ENCODE assay signal across 25 cellular contexts in genomic region chr5:67496051-67496450, GRCh38.
"Had no signal": no experiment of that assay in that cellular context is flagged by ENCODE, and none has a peak within 500 bp of the region (broad histone marks: within the 10 kb centered on the region; RNA-seq: fewer than 3 reads in every experiment).

No MANE protein-coding gene starts in this region.

- H3K27me3 ChIP-seq: dorsolateral prefrontal cortex, gastrocnemius medialis, sigmoid colon, spleen, testis, tibial artery had no signal

- H3K27ac Mint-ChIP-seq: endodermal cell; nephron progenitor cell; stimulated activated memory B cell treated with anti-CD40 and anti-IgM and Interleukin-4, amounts not matched to agents 10 μg/mL and 1 μg/mL and 100 μg/mL, for 72 hours; type B pancreatic cell had no signal

- H3K9me3 ChIP-seq: gastrocnemius medialis, testis, tibial artery had no signal

- H3K27me3 Mint-ChIP-seq: stimulated activated memory B cell treated with anti-CD40 and anti-IgM and Interleukin-4, amounts not matched to agents 10 μg/mL and 1 μg/mL and 100 μg/mL, for 72 hours; type B pancreatic cell had no signal

- DNase-seq: dorsolateral prefrontal cortex; effector CD4-positive, alpha-beta T cell; foreskin fibroblast; gastrocnemius medialis; head of caudate nucleus; kidney; mesendoderm; midbrain; naive thymus-derived CD4-positive, alpha-beta T cell; nephron progenitor cell; psoas muscle; sigmoid colon; spleen; stimulated activated CD4-positive, alpha-beta T cell treated with anti-CD3 and anti-CD28 coated beads, Interleukin-4, amount 100 ng/mL, for 4 hours; stimulated activated naive CD8-positive, alpha-beta T cell treated with anti-CD3 and anti-CD28 coated beads, Interleukin-15, Interleukin-2, amounts not matched to agents 100 U/mL and 50 U/mL, for 24 hours; testis; tibial artery had no signal

- H3K36me3 ChIP-seq: gastrocnemius medialis, sigmoid colon, spleen, tibial artery had no signal

- H3K27ac ChIP-seq: epithelial cell of prostate, psoas muscle, testis, tibial artery had no signal

- H3K4me3 ChIP-seq: dorsolateral prefrontal cortex, gastrocnemius medialis, lung, psoas muscle, sigmoid colon, spleen, testis, tibial artery had no signal

- ATAC-seq: esophagus mucosa; gastrocnemius medialis; left lobe of liver; naive thymus-derived CD4-positive, alpha-beta T cell; psoas muscle; right cardiac atrium; stimulated activated naive CD8-positive, alpha-beta T cell treated with anti-CD3 and anti-CD28 coated beads, Interleukin-15, Interleukin-2, amounts not matched to agents 100 U/mL and 50 U/mL, for 24 hours had no signal

- H3K4me3 Mint-ChIP-seq: endodermal cell; naive thymus-derived CD4-positive, alpha-beta T cell; nephron progenitor cell; stimulated activated memory B cell treated with anti-CD40 and anti-IgM and Interleukin-4, amounts not matched to agents 10 μg/mL and 1 μg/mL and 100 μg/mL, for 72 hours; type B pancreatic cell had no signal

- H3K36me3 Mint-ChIP-seq: stimulated activated memory B cell treated with anti-CD40 and anti-IgM and Interleukin-4, amounts not matched to agents 10 μg/mL and 1 μg/mL and 100 μg/mL, for 72 hours had no signal

- H3K4me1 Mint-ChIP-seq: endodermal cell; stimulated activated memory B cell treated with anti-CD40 and anti-IgM and Interleukin-4, amounts not matched to agents 10 μg/mL and 1 μg/mL and 100 μg/mL, for 72 hours had no signal

- H3K4me1 ChIP-seq: spleen had no signal
